Comparison of ENCODE assay signal across 1 cellular context in the genomic region with DNA sequence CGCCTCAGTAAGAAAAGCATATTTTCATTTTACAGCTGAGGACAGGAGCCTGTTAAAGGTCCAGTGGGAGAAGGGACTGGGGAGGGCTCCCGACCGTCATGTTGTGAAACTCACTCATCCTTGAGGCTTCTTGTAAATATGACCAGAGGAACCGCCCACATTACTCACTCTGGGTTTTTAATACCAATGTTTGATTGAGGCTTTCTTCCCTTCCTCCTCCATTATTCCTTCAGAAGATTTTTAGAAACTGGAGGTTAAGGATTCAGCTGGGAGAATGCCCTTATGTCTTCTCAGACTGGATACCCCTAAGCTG.
TF ChIP-seq lines count a peak whose summit lies in the region.

No MANE protein-coding gene starts in this region.

TF ChIP-seq in GM12878, 131 proteins besides CTCF, POLR2A, EP300 and RAD21 (continued from another document):
- TF ChIP-seq CBX5 (IDR thresholded peaks at IDR 0.05; ENCODE audit: low read depth) (no peak), SUZ12 (IDR thresholded peaks at IDR 0.05; ENCODE audit: unreplicated experiment) (no peak), ZNF207 (IDR thresholded peaks at IDR 0.05; ENCODE audit: borderline replicate concordance) (no peak), MYC (IDR thresholded peaks at IDR 0.05; ENCODE audit: insufficient read depth, insufficient read length, insufficient replicate concordance, low read length, severe bottlenecking) (no peak), POLR2AphosphoS2 (IDR thresholded peaks at IDR 0.05; ENCODE audit: low read depth, low read length) (no peak), ZNF217 (IDR thresholded peaks at IDR 0.05) (no peak), FOS (IDR thresholded peaks at IDR 0.05; ENCODE audit: borderline replicate concordance, extremely low read depth, insufficient read length) (no peak), SMARCA5 (IDR thresholded peaks at IDR 0.05) (no peak), ESRRA (IDR thresholded peaks at IDR 0.05; ENCODE audit: low read length) (no peak), CBFB (IDR thresholded peaks at IDR 0.05; ENCODE audit: low read depth) (no peak), FOXM1 (IDR thresholded peaks at IDR 0.05; ENCODE audit: low read depth, low read length) (no peak), NR2C2 (IDR thresholded peaks at IDR 0.05; ENCODE audit: borderline replicate concordance, control insufficient read depth, insufficient read length, low read depth) (no peak), EED (IDR thresholded peaks at IDR 0.05; ENCODE audit: low read depth) (peak; percentile 53; the same call in 1 of the 2 replicates), SMC3 (IDR thresholded peaks at IDR 0.05; ENCODE audit: borderline replicate concordance, low read length) (no peak), SIN3A (IDR thresholded peaks at IDR 0.05; ENCODE audit: low read depth, low read length) (no peak), NFIC (IDR thresholded peaks at IDR 0.05; ENCODE audit: low read depth, low read length) (0 out of 2 replicates have a peak, but pooled peaks have one; percentile 15), YY1 (IDR thresholded peaks at IDR 0.05; ENCODE audit: low read depth, low read length) (no peak), ZNF384 (IDR thresholded peaks at IDR 0.05; ENCODE audit: borderline replicate concordance, low read depth, low read length) (no peak), SP1 (IDR thresholded peaks at IDR 0.05; ENCODE audit: low read depth, low read length) (no peak), MEF2A (IDR thresholded peaks at IDR 0.05; ENCODE audit: insufficient read depth, low read depth, low read length) (no peak), NBN (IDR thresholded peaks at IDR 0.05) (no peak), MYB (IDR thresholded peaks at IDR 0.05; ENCODE audit: borderline replicate concordance, low read depth, low read length) (no peak), SREBF1 (IDR thresholded peaks at IDR 0.05; ENCODE audit: low read length) (no peak), MEF2B (IDR thresholded peaks at IDR 0.05; ENCODE audit: partially characterized antibody, poor library complexity, severe bottlenecking) (no peak), LARP7 (IDR thresholded peaks at IDR 0.05) (no peak), IKZF1 (conservative IDR thresholded peaks at IDR 0.05) (peak; percentile 35; the same call in 1 of the 2 replicates), CEBPB (IDR thresholded peaks at IDR 0.05; ENCODE audit: borderline replicate concordance in 1 of 2, low read depth in 2 of 2, low read length in 2 of 2) (no peak), RUNX3 (IDR thresholded peaks at IDR 0.05; ENCODE audit: low read length) (no peak; the same call in 1 of the 2 replicates), STAT3 (IDR thresholded peaks at IDR 0.05; ENCODE audit: low read depth, low read length) (no peak), TBL1XR1 (IDR thresholded peaks at IDR 0.05; ENCODE audit: low read depth, low read length) (no peak), STAT1 (conservative IDR thresholded peaks at IDR 0.05) (no peak), MTA3 (IDR thresholded peaks at IDR 0.05; ENCODE audit: borderline replicate concordance, low read length) (0 out of 2 replicates have a peak, but pooled peaks have one; percentile 16), PAX5 (IDR thresholded peaks at IDR 0.05; ENCODE audit: borderline replicate concordance, low read depth, low read length) (no peak), BMI1 (IDR thresholded peaks at IDR 0.05; ENCODE audit: borderline replicate concordance) (no peak), PML (IDR thresholded peaks at IDR 0.05; ENCODE audit: low read length) (peak; percentile 36; the same call in 1 of the 2 replicates), TAF1 (IDR thresholded peaks at IDR 0.05; ENCODE audit: borderline replicate concordance, low read depth, low read length) (no peak), POU2F2 (IDR thresholded peaks at IDR 0.05; ENCODE audit: borderline replicate concordance, low read depth, low read length) (no peak), RCOR1 (conservative IDR thresholded peaks at IDR 0.05; ENCODE audit: low read depth, low read length) (no peak), HDAC6 (IDR thresholded peaks at IDR 0.05; ENCODE audit: unreplicated experiment) (no peak), RFX5 (IDR thresholded peaks at IDR 0.05; ENCODE audit: low read depth, low read length) (no peak), RAD51 (IDR thresholded peaks at IDR 0.05) (no peak), ATF7 (IDR thresholded peaks at IDR 0.05; ENCODE audit: low read depth) (no peak), ZBED1 (IDR thresholded peaks at IDR 0.05; ENCODE audit: borderline replicate concordance) (0 out of 2 replicates have a peak, but pooled peaks have one; percentile 12)
- TF ChIP-seq, protein P1, sequence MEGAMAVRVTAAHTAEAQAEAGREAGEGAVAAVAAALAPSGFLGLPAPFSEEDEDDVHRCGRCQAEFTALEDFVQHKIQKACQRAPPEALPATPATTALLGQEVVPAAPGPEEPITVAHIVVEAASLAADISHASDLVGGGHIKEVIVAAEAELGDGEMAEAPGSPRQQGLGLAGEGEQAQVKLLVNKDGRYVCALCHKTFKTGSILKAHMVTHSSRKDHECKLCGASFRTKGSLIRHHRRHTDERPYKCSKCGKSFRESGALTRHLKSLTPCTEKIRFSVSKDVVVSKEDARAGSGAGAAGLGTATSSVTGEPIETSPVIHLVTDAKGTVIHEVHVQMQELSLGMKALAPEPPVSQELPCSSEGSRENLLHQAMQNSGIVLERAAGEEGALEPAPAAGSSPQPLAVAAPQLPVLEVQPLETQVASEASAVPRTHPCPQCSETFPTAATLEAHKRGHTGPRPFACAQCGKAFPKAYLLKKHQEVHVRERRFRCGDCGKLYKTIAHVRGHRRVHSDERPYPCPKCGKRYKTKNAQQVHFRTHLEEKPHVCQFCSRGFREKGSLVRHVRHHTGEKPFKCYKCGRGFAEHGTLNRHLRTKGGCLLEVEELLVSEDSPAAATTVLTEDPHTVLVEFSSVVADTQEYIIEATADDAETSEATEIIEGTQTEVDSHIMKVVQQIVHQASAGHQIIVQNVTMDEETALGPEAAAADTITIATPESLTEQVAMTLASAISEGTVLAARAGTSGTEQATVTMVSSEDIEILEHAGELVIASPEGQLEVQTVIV (IDR thresholded peaks at IDR 0.05; ENCODE audit: borderline replicate concordance, partially characterized antibody), result no peak
- TF ChIP-seq, protein P2, sequence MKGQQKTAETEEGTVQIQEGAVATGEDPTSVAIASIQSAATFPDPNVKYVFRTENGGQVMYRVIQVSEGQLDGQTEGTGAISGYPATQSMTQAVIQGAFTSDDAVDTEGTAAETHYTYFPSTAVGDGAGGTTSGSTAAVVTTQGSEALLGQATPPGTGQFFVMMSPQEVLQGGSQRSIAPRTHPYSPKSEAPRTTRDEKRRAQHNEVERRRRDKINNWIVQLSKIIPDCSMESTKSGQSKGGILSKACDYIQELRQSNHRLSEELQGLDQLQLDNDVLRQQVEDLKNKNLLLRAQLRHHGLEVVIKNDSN (IDR thresholded peaks at IDR 0.05; ENCODE audit: borderline replicate concordance, extremely low read length, insufficient read depth, low read depth, low read length), result no peak
- TF ChIP-seq, protein P3, sequence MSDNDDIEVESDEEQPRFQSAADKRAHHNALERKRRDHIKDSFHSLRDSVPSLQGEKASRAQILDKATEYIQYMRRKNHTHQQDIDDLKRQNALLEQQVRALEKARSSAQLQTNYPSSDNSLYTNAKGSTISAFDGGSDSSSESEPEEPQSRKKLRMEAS (IDR thresholded peaks at IDR 0.05; ENCODE audit: low read depth, low read length), result no peak
- TF ChIP-seq, protein P4, sequence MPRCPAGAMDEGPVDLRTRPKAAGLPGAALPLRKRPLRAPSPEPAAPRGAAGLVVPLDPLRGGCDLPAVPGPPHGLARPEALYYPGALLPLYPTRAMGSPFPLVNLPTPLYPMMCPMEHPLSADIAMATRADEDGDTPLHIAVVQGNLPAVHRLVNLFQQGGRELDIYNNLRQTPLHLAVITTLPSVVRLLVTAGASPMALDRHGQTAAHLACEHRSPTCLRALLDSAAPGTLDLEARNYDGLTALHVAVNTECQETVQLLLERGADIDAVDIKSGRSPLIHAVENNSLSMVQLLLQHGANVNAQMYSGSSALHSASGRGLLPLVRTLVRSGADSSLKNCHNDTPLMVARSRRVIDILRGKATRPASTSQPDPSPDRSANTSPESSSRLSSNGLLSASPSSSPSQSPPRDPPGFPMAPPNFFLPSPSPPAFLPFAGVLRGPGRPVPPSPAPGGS (IDR thresholded peaks at IDR 0.05; ENCODE audit: borderline replicate concordance, insufficient read depth, low read depth, low read length, poor library complexity, severe bottlenecking), result no peak
- TF ChIP-seq, protein P5, sequence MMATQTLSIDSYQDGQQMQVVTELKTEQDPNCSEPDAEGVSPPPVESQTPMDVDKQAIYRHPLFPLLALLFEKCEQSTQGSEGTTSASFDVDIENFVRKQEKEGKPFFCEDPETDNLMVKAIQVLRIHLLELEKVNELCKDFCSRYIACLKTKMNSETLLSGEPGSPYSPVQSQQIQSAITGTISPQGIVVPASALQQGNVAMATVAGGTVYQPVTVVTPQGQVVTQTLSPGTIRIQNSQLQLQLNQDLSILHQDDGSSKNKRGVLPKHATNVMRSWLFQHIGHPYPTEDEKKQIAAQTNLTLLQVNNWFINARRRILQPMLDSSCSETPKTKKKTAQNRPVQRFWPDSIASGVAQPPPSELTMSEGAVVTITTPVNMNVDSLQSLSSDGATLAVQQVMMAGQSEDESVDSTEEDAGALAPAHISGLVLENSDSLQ (IDR thresholded peaks at IDR 0.05), result no peak
- TF ChIP-seq, protein P6, sequence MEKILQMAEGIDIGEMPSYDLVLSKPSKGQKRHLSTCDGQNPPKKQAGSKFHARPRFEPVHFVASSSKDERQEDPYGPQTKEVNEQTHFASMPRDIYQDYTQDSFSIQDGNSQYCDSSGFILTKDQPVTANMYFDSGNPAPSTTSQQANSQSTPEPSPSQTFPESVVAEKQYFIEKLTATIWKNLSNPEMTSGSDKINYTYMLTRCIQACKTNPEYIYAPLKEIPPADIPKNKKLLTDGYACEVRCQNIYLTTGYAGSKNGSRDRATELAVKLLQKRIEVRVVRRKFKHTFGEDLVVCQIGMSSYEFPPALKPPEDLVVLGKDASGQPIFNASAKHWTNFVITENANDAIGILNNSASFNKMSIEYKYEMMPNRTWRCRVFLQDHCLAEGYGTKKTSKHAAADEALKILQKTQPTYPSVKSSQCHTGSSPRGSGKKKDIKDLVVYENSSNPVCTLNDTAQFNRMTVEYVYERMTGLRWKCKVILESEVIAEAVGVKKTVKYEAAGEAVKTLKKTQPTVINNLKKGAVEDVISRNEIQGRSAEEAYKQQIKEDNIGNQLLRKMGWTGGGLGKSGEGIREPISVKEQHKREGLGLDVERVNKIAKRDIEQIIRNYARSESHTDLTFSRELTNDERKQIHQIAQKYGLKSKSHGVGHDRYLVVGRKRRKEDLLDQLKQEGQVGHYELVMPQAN (conservative IDR thresholded peaks at IDR 0.05), result no peak
TF ChIP-seq in GM12878: peak in this region for 6.
